Comparison of ENCODE assay signal across 13 cellular contexts in the genomic region with DNA sequence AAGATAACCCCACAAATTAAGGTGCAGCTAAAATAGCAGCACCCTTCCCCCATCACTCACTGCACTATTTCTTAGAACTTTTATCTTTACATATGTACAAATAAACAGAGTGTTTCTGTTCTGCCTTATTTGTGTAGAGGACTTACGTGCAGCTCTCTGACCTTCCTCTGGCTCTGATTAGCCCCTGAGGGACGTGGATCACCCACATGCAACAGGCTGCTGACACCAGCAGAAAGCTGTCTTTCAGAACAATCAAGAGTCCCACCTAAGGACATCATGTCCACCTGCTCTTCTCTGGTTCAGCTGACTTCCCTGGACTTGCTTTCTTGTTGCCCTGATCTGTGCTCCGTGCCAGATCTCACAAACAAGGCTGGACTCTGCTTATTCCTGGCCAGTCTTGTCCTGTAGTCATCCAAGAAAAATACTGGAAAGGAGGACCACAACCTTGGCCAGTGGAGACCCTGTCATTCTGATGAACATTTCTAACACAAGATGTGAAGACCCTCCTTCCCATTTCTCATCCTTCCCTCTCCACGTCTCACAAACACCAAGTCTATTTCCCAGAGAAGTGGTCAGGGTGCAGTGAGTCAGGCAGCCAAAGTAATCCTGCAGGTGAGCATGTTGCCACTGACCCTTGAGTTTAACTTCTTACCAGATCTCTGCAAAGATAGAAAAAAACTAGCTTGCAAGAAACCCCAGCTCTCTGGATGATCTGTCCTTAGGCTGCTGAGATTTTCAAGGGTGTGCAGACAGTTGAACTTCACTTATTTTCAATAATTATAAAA.
A peak's percentile ranks its signal among the peaks of the same experiment; 100 is the strongest.
DNase-seq lines count a peak whose midpoint lies in the region; ATAC-seq, FAIRE-seq and TF ChIP-seq lines count a peak whose summit lies in the region.
"Had no signal": no experiment of that assay in that cellular context is flagged by ENCODE, and none has a peak within 500 bp of the region (broad histone marks: within the 10 kb centered on the region; RNA-seq: fewer than 3 reads in every experiment).

No MANE protein-coding gene starts in this region.

- TF ChIP-seq CTCF in nephron progenitor cell (IDR thresholded peaks at IDR 0.05) (no peak), omental fat pad (IDR thresholded peaks at IDR 0.05) (no peak)

- FAIRE-seq in GM12891 (lab: Jason Lieb, UNC) = peak; percentile 40

- DNase-seq in activated T-cell treated with anti-CD3 and anti-CD28 coated beads, Interleukin-2, amount 50 U/mL, for 24 hours = no peak
- DNase-seq in activated T-cell treated with anti-CD3 and anti-CD28 coated beads for 4 hours (no peak), GM12891 (ENCODE audit: insufficient read length, low spot score) (no peak), nephron progenitor cell (no peak), omental fat pad (ENCODE audit: low spot score) (no peak), DMS153 treated with DMSO at 0.1 percent for 48 hours (lab: John Stamatoyannopoulos, UW; ENCODE audit: unreplicated experiment) (no peak)
- no peak for DNase-seq in activated naive CD8-positive, alpha-beta T cell treated with anti-CD3 and anti-CD28 coated beads, Interleukin-2, amount 50 U/mL, for 24 hours
- DNase-seq: aorta, glutamatergic neuron, midbrain, NCI-H1092 treated with DMSO at 0.1 percent for 48 hours had no signal

- no peaks in the 10 kb centered on the region for H3K27me3 Mint-ChIP-seq in activated T-cell treated with anti-CD3 and anti-CD28 coated beads, Interleukin-2, amount 50 U/mL, for 24 hours
- no peaks in the 10 kb centered on the region for H3K27me3 Mint-ChIP-seq in activated naive CD8-positive, alpha-beta T cell treated with anti-CD3 and anti-CD28 coated beads, Interleukin-2, amount 50 U/mL, for 24 hours
- H3K27me3 Mint-ChIP-seq in nephron progenitor cell (ENCODE audit: low read depth, poor library complexity) = no peaks in the 10 kb centered on the region

- H3K27ac Mint-ChIP-seq in activated T-cell treated with anti-CD3 and anti-CD28 coated beads, Interleukin-2, amount 50 U/mL, for 24 hours = peak overlapping the region; percentile 87
- H3K27ac Mint-ChIP-seq in activated naive CD8-positive, alpha-beta T cell treated with anti-CD3 and anti-CD28 coated beads, Interleukin-2, amount 50 U/mL, for 24 hours = peak overlapping the region; percentile 93
- H3K27ac Mint-ChIP-seq in nephron progenitor cell = no peak overlapping the region
- H3K27ac Mint-ChIP-seq: GM23338 had no signal

- H3K36me3 Mint-ChIP-seq in activated T-cell treated with anti-CD3 and anti-CD28 coated beads, Interleukin-2, amount 50 U/mL, for 24 hours (ENCODE audit: low read depth) = no peaks in the 10 kb centered on the region
- H3K36me3 Mint-ChIP-seq in activated naive CD8-positive, alpha-beta T cell treated with anti-CD3 and anti-CD28 coated beads, Interleukin-2, amount 50 U/mL, for 24 hours (ENCODE audit: low read depth) = peaks cover 2% of the 10 kb centered on the region
- peaks cover 4% of the 10 kb centered on the region for H3K36me3 Mint-ChIP-seq in nephron progenitor cell (ENCODE audit: low read depth)

- TF ChIP-seq POLR2A in GM12891 (IDR thresholded peaks at IDR 0.05; ENCODE audit: low read depth, low read length) = no peak

- H3K9me3 Mint-ChIP-seq in activated T-cell treated with anti-CD3 and anti-CD28 coated beads, Interleukin-2, amount 50 U/mL, for 24 hours = no peaks in the 10 kb centered on the region
- H3K9me3 Mint-ChIP-seq in activated naive CD8-positive, alpha-beta T cell treated with anti-CD3 and anti-CD28 coated beads, Interleukin-2, amount 50 U/mL, for 24 hours = no peaks in the 10 kb centered on the region
- H3K9me3 Mint-ChIP-seq in nephron progenitor cell = no peaks in the 10 kb centered on the region
- H3K9me3 Mint-ChIP-seq: GM23338 had no signal

- H3K4me1 Mint-ChIP-seq in activated T-cell treated with anti-CD3 and anti-CD28 coated beads, Interleukin-2, amount 50 U/mL, for 24 hours (ENCODE audit: low read depth) = peaks cover 61% of the 10 kb centered on the region
- peaks cover 50% of the 10 kb centered on the region for H3K4me1 Mint-ChIP-seq in activated naive CD8-positive, alpha-beta T cell treated with anti-CD3 and anti-CD28 coated beads, Interleukin-2, amount 50 U/mL, for 24 hours
- peaks cover 50% of the 10 kb centered on the region for H3K4me1 Mint-ChIP-seq in nephron progenitor cell

- no peak for ATAC-seq in activated naive CD8-positive, alpha-beta T cell treated with anti-CD3 and anti-CD28 coated beads, Interleukin-2, amount 50 U/mL, for 24 hours
- ATAC-seq in omental fat pad (ENCODE audit: low FRiP score) (no peak), GM19324 (IDR thresholded peaks at IDR 0.05; ENCODE audit: low FRiP score, unreplicated experiment) (no peak)
- ATAC-seq: GM23338 had no signal

- H3K4me3 Mint-ChIP-seq in activated T-cell treated with anti-CD3 and anti-CD28 coated beads, Interleukin-2, amount 50 U/mL, for 24 hours = no peak overlapping the region
- H3K4me3 Mint-ChIP-seq in activated naive CD8-positive, alpha-beta T cell treated with anti-CD3 and anti-CD28 coated beads, Interleukin-2, amount 50 U/mL, for 24 hours = no peak overlapping the region
- H3K4me3 Mint-ChIP-seq in nephron progenitor cell = peak overlapping the region; percentile 16
- H3K4me3 Mint-ChIP-seq: GM23338 had no signal

TF ChIP-seq in GM12891, 5 proteins besides CTCF, POLR2A, EP300 and RAD21:
- no peak for TF ChIP-seq TAF1 (IDR thresholded peaks at IDR 0.05; ENCODE audit: low read depth, low read length)
- no peak for TF ChIP-seq POU2F2 (IDR thresholded peaks at IDR 0.05; ENCODE audit: low read depth, low read length)
- no peak for TF ChIP-seq SPI1 (IDR thresholded peaks at IDR 0.05; ENCODE audit: low read depth, low read length)
- no peak for TF ChIP-seq PAX5 (IDR thresholded peaks at IDR 0.05; ENCODE audit: insufficient read depth, low read length, severe bottlenecking)
